1 cellular context compared by ENCODE assay signal in genomic region chr12:21984375-21984774, GRCh38.
TF ChIP-seq lines count a peak whose summit lies in the region.

No MANE protein-coding gene starts in this region.

TF ChIP-seq in HepG2, 621 proteins besides CTCF, POLR2A, EP300 and RAD21 (continued from another document):
- TF ChIP-seq ZBTB44 (CRISPR knock-in tag; IDR thresholded peaks at IDR 0.05) (no peak), ARNT2 (CRISPR knock-in tag; IDR thresholded peaks at IDR 0.05; ENCODE audit: low read depth) (no peak), CCDC6 (CRISPR knock-in tag; IDR thresholded peaks at IDR 0.05) (no peak), TBX3 (IDR thresholded peaks at IDR 0.05; ENCODE audit: borderline replicate concordance) (no peak), SIX4 (CRISPR knock-in tag; IDR thresholded peaks at IDR 0.05) (no peak), MLLT10 (CRISPR knock-in tag; IDR thresholded peaks at IDR 0.05) (no peak), ZNF652 (CRISPR knock-in tag; IDR thresholded peaks at IDR 0.05; ENCODE audit: borderline replicate concordance, low read depth) (no peak)
- TF ChIP-seq, protein P1, sequence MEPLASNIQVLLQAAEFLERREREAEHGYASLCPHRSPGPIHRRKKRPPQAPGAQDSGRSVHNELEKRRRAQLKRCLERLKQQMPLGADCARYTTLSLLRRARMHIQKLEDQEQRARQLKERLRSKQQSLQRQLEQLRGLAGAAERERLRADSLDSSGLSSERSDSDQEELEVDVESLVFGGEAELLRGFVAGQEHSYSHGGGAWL (CRISPR knock-in tag; IDR thresholded peaks at IDR 0.05) = no peak
- TF ChIP-seq, protein P2, sequence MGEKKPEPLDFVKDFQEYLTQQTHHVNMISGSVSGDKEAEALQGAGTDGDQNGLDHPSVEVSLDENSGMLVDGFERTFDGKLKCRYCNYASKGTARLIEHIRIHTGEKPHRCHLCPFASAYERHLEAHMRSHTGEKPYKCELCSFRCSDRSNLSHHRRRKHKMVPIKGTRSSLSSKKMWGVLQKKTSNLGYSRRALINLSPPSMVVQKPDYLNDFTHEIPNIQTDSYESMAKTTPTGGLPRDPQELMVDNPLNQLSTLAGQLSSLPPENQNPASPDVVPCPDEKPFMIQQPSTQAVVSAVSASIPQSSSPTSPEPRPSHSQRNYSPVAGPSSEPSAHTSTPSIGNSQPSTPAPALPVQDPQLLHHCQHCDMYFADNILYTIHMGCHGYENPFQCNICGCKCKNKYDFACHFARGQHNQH (CRISPR knock-in tag; IDR thresholded peaks at IDR 0.05) = no peak
